ENCODE assay signal across 30 cellular contexts in genomic region chr11:95144313-95145235, GRCh38. TPM values are rescaled to one million over a fixed set of nuclear protein-coding genes. Genes with fewer than 3 reads are reported as not detected.
DNase-seq lines count a peak whose midpoint lies in the region; ATAC-seq, FAIRE-seq and TF ChIP-seq lines count a peak whose summit lies in the region.
"Had no signal": no experiment of that assay in that cellular context is flagged by ENCODE, and none has a peak within 500 bp of the region (broad histone marks: within the 10 kb centered on the region; RNA-seq: fewer than 3 reads in every experiment).

No MANE protein-coding gene starts in this region.

- FAIRE-seq in astrocyte (lab: Jason Lieb, UNC) = no peak
- FAIRE-seq: GM12891 had no signal

- H3K27me3 Mint-ChIP-seq in astrocyte (ENCODE audit: low read depth, unreplicated experiment) (no peaks in the 10 kb centered on the region), endothelial cell (ENCODE audit: unreplicated experiment) (peaks cover 8% of the 10 kb centered on the region)

- H3K4me1 Mint-ChIP-seq in astrocyte (ENCODE audit: low read depth, unreplicated experiment) (peaks cover 37% of the 10 kb centered on the region), endothelial cell (ENCODE audit: unreplicated experiment) (peaks cover 5% of the 10 kb centered on the region)
- H3K4me1 Mint-ChIP-seq: memory B cell had no signal

- peak overlapping the region; percentile 30 for H3K4me2 ChIP-seq in astrocyte (ENCODE audit: low read length)
- no peak overlapping the region for H3K4me2 ChIP-seq in mesenchymal stem cell (ENCODE audit: low read length, poor library complexity, severe bottlenecking)

- no peak overlapping the region for H3K23ac ChIP-seq in mesenchymal stem cell (ENCODE audit: low read length in 2 of 2)

- H3K36me3 ChIP-seq in astrocyte (ENCODE audit: insufficient read depth, low read length) (no peaks in the 10 kb centered on the region), mesenchymal stem cell (ENCODE audit: control insufficient read depth in 1 of 2, insufficient read depth in 2 of 2, low read depth in 1 of 2, low read length in 2 of 2) (no peaks in the 10 kb centered on the region)
- H3K36me3 ChIP-seq: gastrocnemius medialis, neutrophil, right lobe of liver, suprapubic skin had no signal

- no peak overlapping the region for H3K4me3 Mint-ChIP-seq in astrocyte (ENCODE audit: unreplicated experiment)
- no peak overlapping the region for H3K4me3 Mint-ChIP-seq in endothelial cell (ENCODE audit: unreplicated experiment)
- H3K4me3 Mint-ChIP-seq: activated naive CD8-positive, alpha-beta T cell treated with anti-CD3 and anti-CD28 coated beads, Interleukin-2, amount 50 U/mL, for 24 hours; brain; immature natural killer cell; memory B cell; stimulated activated memory B cell treated with anti-CD40 and anti-IgM and Interleukin-4, amounts not matched to agents 10 μg/mL and 1 μg/mL and 100 μg/mL, for 72 hours; T-helper 1 cell treated with Interleukin-12 subunit alpha and Interleukin-12 subunit beta and Interleukin-4 antibody, amounts not matched to agents 30 μg/mL and 1 μg/mL, for 36 hours had no signal

- no peaks in the 10 kb centered on the region for H3K79me1 ChIP-seq in mesenchymal stem cell (replicated peaks; ENCODE audit: low read length, poor library complexity, severe bottlenecking)

- peak overlapping the region; percentile 3 to 27 for H3K4ac ChIP-seq in mesenchymal stem cell (ENCODE audit: low read depth in 1 of 2, low read length in 2 of 2)

- no peaks in the 10 kb centered on the region for H4K20me1 ChIP-seq in astrocyte (ENCODE audit: insufficient read depth, low read length)

- no peak overlapping the region for H2AFZ ChIP-seq in astrocyte (ENCODE audit: low read depth, low read length)
- no peak overlapping the region for H2AFZ ChIP-seq in mesenchymal stem cell (ENCODE audit: low read depth, low read length)

- H2BK15ac ChIP-seq in mesenchymal stem cell (ENCODE audit: low read depth, poor library complexity, severe bottlenecking) = no peak overlapping the region

- H4K91ac ChIP-seq in mesenchymal stem cell (ENCODE audit: low read length) = peak overlapping the region; percentile 71

- WGBS in mesenchymal stem cell = 60% methylated on average over 7 of the region's 7 CpGs

- peak overlapping the region; percentile 44 to 91 for H2BK12ac ChIP-seq in mesenchymal stem cell (ENCODE audit: low read length in 2 of 2)

- no peaks in the 10 kb centered on the region for H3K9me3 ChIP-seq in astrocyte (ENCODE audit: insufficient read depth, low read depth, low read length)
- H3K9me3 ChIP-seq in mesenchymal stem cell (ENCODE audit: control insufficient read depth, low read length) = no peaks in the 10 kb centered on the region
- H3K9me3 ChIP-seq: gastrocnemius medialis, neutrophil, right lobe of liver, suprapubic skin had no signal

- peak overlapping the region; percentile 26 to 69 for H3K18ac ChIP-seq in mesenchymal stem cell (ENCODE audit: low read depth in 1 of 2, low read length in 2 of 2)

- peaks cover 24% of the 10 kb centered on the region for H3K4me1 ChIP-seq in astrocyte (ENCODE audit: insufficient read depth, low read length)
- peaks cover 7% of the 10 kb centered on the region for H3K4me1 ChIP-seq in mesenchymal stem cell (ENCODE audit: control insufficient read depth, insufficient read depth, low read depth, low read length)
- H3K4me1 ChIP-seq: right lobe of liver had no signal

- TF ChIP-seq CTCF in astrocyte (IDR thresholded peaks at IDR 0.05; ENCODE audit: insufficient read depth, low read depth, low read length) (no peak), endothelial cell (IDR thresholded peaks at IDR 0.05; ENCODE audit: unreplicated experiment) (no peak)

- H2BK5ac ChIP-seq in mesenchymal stem cell (ENCODE audit: low read depth, low read length, poor library complexity, severe bottlenecking) = no peak overlapping the region

- H3K27me3 ChIP-seq in astrocyte (ENCODE audit: insufficient read depth, low read length) = no peaks in the 10 kb centered on the region
- peaks cover 0 to 14% of the 10 kb centered on the region in 2 experiments for H3K27me3 ChIP-seq in mesenchymal stem cell (ENCODE audit: control insufficient read depth in 1 of 2, insufficient read depth in 1 of 2, low read length in 2 of 2)
- H3K27me3 ChIP-seq: gastrocnemius medialis, right lobe of liver, suprapubic skin had no signal

- H3K79me2 ChIP-seq in astrocyte (ENCODE audit: insufficient read depth, low read length) = no peaks in the 10 kb centered on the region

- no peak overlapping the region for H3K27ac Mint-ChIP-seq in astrocyte (ENCODE audit: unreplicated experiment)
- H3K27ac Mint-ChIP-seq in endothelial cell (ENCODE audit: unreplicated experiment) = no peak overlapping the region
- H3K27ac Mint-ChIP-seq: activated naive CD8-positive, alpha-beta T cell treated with anti-CD3 and anti-CD28 coated beads, Interleukin-2, amount 50 U/mL, for 24 hours; brain; IgD-negative memory B cell; immature natural killer cell; memory B cell; progenitor cell of endocrine pancreas; stimulated activated memory B cell treated with anti-CD40 and anti-IgM and Interleukin-4, amounts not matched to agents 10 μg/mL and 1 μg/mL and 100 μg/mL, for 72 hours; T-helper 1 cell treated with Interleukin-12 subunit alpha and Interleukin-12 subunit beta and Interleukin-4 antibody, amounts not matched to agents 30 μg/mL and 1 μg/mL, for 36 hours had no signal

- H4K8ac ChIP-seq in mesenchymal stem cell (ENCODE audit: low read length) = peak overlapping the region; percentile 86

- peak; percentile 29 for DNase-seq in EH (ENCODE audit: low read depth)
- peak; percentile 36 for DNase-seq in M059J (ENCODE audit: low read depth)
- DNase-seq in astrocyte (ENCODE audit: low read depth) = peak; percentile 39
- DNase-seq in mesenchymal stem cell = peak; percentile 47
- DNase-seq in activated gamma-delta T cell treated with Interleukin-2 at 50 U/mL for 16 hours = no peak
- no peak for DNase-seq in endothelial cell (ENCODE audit: low spot score)
- no peak for DNase-seq in cortex of kidney (lab: John Stamatoyannopoulos, UW)
- DNase-seq: activated CD4-positive, alpha-beta T cell treated with anti-CD3 and anti-CD28 coated beads for 4 hours; activated CD8-positive, alpha-beta memory T cell treated with anti-CD3 and anti-CD28 coated beads for 24 hours; activated gamma-delta T cell; activated naive CD8-positive, alpha-beta T cell treated with anti-CD3 and anti-CD28 coated beads, Interleukin-2, amount 50 U/mL, for 24 hours; effector CD4-positive, alpha-beta T cell; gastrocnemius medialis; hippocampal formation; immature natural killer cell; NCI-H2029 treated with DMSO at 0.1 percent for 48 hours; NCI-H345; right lobe of liver; stimulated activated CD4-positive, alpha-beta T cell treated with anti-CD3 and anti-CD28 coated beads, Interleukin-4, amount 100 ng/mL, for 24 hours had no signal

- H3K27ac ChIP-seq in astrocyte (ENCODE audit: low read depth, low read length) (no peak overlapping the region), mesenchymal stem cell (ENCODE audit: low read length, poor library complexity, severe bottlenecking) (no peak overlapping the region)
- H3K27ac ChIP-seq: gastrocnemius medialis, neutrophil, right lobe of liver, suprapubic skin, VCaP had no signal

- H3K9ac ChIP-seq in astrocyte (ENCODE audit: low read length) (no peak overlapping the region), mesenchymal stem cell (ENCODE audit: low read length) (no peak overlapping the region)

- H3K9me3 Mint-ChIP-seq in astrocyte (ENCODE audit: unreplicated experiment) (no peaks in the 10 kb centered on the region), endothelial cell (ENCODE audit: unreplicated experiment) (no peaks in the 10 kb centered on the region)
- H3K9me3 Mint-ChIP-seq: activated naive CD8-positive, alpha-beta T cell treated with anti-CD3 and anti-CD28 coated beads, Interleukin-2, amount 50 U/mL, for 24 hours; IgD-negative memory B cell; immature natural killer cell; memory B cell; stimulated activated memory B cell treated with anti-CD40 and anti-IgM and Interleukin-4, amounts not matched to agents 10 μg/mL and 1 μg/mL and 100 μg/mL, for 72 hours; T-helper 1 cell treated with Interleukin-12 subunit alpha and Interleukin-12 subunit beta and Interleukin-4 antibody, amounts not matched to agents 30 μg/mL and 1 μg/mL, for 36 hours had no signal

- no peak for ATAC-seq in GM21723 (IDR thresholded peaks at IDR 0.05; ENCODE audit: unreplicated experiment)
- ATAC-seq: activated naive CD8-positive, alpha-beta T cell treated with anti-CD3 and anti-CD28 coated beads, Interleukin-2, amount 50 U/mL, for 24 hours; gastrocnemius medialis; right lobe of liver; stimulated activated memory B cell treated with anti-CD40 and anti-IgM and Interleukin-4, amounts not matched to agents 10 μg/mL and 1 μg/mL and 100 μg/mL, for 72 hours had no signal

- H3K14ac ChIP-seq in mesenchymal stem cell (ENCODE audit: low read length in 2 of 2) = no peak overlapping the region

- no peak overlapping the region for H2AK5ac ChIP-seq in mesenchymal stem cell (ENCODE audit: low read length, severe bottlenecking)

- H3K4me3 ChIP-seq in astrocyte (ENCODE audit: insufficient read depth, low read depth, low read length) (no peak overlapping the region), mesenchymal stem cell (ENCODE audit: insufficient read depth in 1 of 2, low read depth in 1 of 2, low read length in 2 of 2) (no peak overlapping the region)
- H3K4me3 ChIP-seq: gastrocnemius medialis, right lobe of liver, suprapubic skin had no signal

- peak overlapping the region; percentile 36 for H2BK120ac ChIP-seq in mesenchymal stem cell (ENCODE audit: low read depth, low read length)

- H3K36me3 Mint-ChIP-seq in astrocyte (ENCODE audit: low read depth, unreplicated experiment) (peaks cover 2% of the 10 kb centered on the region), endothelial cell (ENCODE audit: low read depth, unreplicated experiment) (no peaks in the 10 kb centered on the region)
- H3K36me3 Mint-ChIP-seq: brain; immature natural killer cell; memory B cell; stimulated activated memory B cell treated with anti-CD40 and anti-IgM and Interleukin-4, amounts not matched to agents 10 μg/mL and 1 μg/mL and 100 μg/mL, for 72 hours had no signal

RNA-seq across cellular contexts. Expression of gene ENDOD1, which starts 54.9 kb away (rescaled TPM):
- total RNA-seq in M059J (2014; rRNA removed; shearing (Covaris generic)) = 12.5 and 19.0 TPM in 2 replicates
- total RNA-seq in astrocyte = 29.8 and 34.4 TPM in 2 replicates
- 46.6 TPM for polyA plus RNA-seq in mesenchymal stem cell (2013, experiment 1 of 2)
- polyA plus RNA-seq in mesenchymal stem cell (2013, experiment 2 of 2) = 46.8 TPM
- 4.5 TPM for total RNA-seq in endothelial cell (ENCODE audit: unreplicated experiment)

Comparison
In these comparisons a context has a peak if more than half of its experiments do, and no peak if none do; other contexts are left out.
1. DNase-seq: peak in EH (single experiment), M059J (single experiment), astrocyte (single experiment) and mesenchymal stem cell (single experiment); none in activated gamma-delta T cell treated with Interleukin-2 at 50 U/mL for 16 hours (single experiment), endothelial cell (single experiment) and cortex of kidney (single experiment).